ENCODE assay signal across 21 cellular contexts in the genomic region with DNA sequence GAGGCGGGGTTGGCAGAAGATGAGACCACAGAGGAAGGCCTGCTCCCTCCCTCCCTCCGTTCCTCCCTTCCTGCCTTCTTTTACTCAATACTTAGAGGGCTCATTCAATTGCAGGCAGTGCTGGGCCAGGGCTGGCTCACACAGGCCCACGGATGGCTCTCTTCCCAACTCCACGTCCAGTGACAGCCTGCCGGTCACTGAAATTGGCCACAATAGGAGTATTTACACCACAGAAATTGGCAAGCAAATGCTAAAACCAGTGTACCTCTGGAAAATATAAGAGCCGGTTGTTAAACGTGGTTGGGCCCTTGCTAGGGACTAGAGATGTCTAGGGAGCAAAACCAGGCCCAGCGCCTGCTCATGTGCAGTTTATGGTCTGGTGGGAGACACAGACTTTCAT.
DNase-seq lines count a peak whose midpoint lies in the region; ATAC-seq and TF ChIP-seq lines count a peak whose summit lies in the region.
"Had no signal": no experiment of that assay in that cellular context is flagged by ENCODE, and none has a peak within 500 bp of the region (broad histone marks: within the 10 kb centered on the region; RNA-seq: fewer than 3 reads in every experiment).

No MANE protein-coding gene starts in this region.

- H3K36me3 ChIP-seq in HEK293 (ENCODE audit: control insufficient read depth in 2 of 2, insufficient read depth in 1 of 2, low read length in 2 of 2): no peaks in the 10 kb centered on the region

- peak overlapping the region; percentile 69 to 83 for H3K27ac Mint-ChIP-seq in effector memory CD8-positive, alpha-beta T cell
- peak overlapping the region; percentile 8 to 43 for H3K27ac Mint-ChIP-seq in natural killer cell treated with Interleukin-12 subunit alpha and Interleukin-12 subunit beta and Interleukin-15 and Interleukin-18, amount 100 ng/mL, for 72 hours
- H3K27ac Mint-ChIP-seq: CD4-positive, alpha-beta memory T cell had no signal

- H3K4me3 Mint-ChIP-seq in effector memory CD8-positive, alpha-beta T cell: peak overlapping the region in 1 of 2 donors; percentile 31
- peak overlapping the region; percentile 48 for H3K4me3 Mint-ChIP-seq in natural killer cell treated with Interleukin-12 subunit alpha and Interleukin-12 subunit beta and Interleukin-15 and Interleukin-18, amount 100 ng/mL, for 72 hours
- H3K4me3 Mint-ChIP-seq: CD4-positive, alpha-beta memory T cell had no signal

- no peaks in the 10 kb centered on the region for H3K9me3 Mint-ChIP-seq in effector memory CD8-positive, alpha-beta T cell
- H3K9me3 Mint-ChIP-seq in natural killer cell treated with Interleukin-12 subunit alpha and Interleukin-12 subunit beta and Interleukin-15 and Interleukin-18, amount 100 ng/mL, for 72 hours: no peaks in the 10 kb centered on the region
- H3K9me3 Mint-ChIP-seq: CD4-positive, alpha-beta memory T cell had no signal

- no peaks in the 10 kb centered on the region for H3K36me3 Mint-ChIP-seq in effector memory CD8-positive, alpha-beta T cell (ENCODE audit: insufficient read depth)
- H3K36me3 Mint-ChIP-seq in natural killer cell treated with Interleukin-12 subunit alpha and Interleukin-12 subunit beta and Interleukin-15 and Interleukin-18, amount 100 ng/mL, for 72 hours: no peaks in the 10 kb centered on the region
- H3K36me3 Mint-ChIP-seq: CD4-positive, alpha-beta memory T cell had no signal

- H3K4me3 ChIP-seq in HEK293 (ENCODE audit: low read depth, low read length): no peak overlapping the region
- H3K4me3 ChIP-seq in right cardiac atrium (ENCODE audit: low read length): no peak overlapping the region
- H3K4me3 ChIP-seq: A549, GM12878 had no signal

- intact Hi-C loops in right cardiac atrium (cut with DNase I): no loop called here

- peaks cover 17 to 65% of the 10 kb centered on the region in 2 donors for H3K27me3 Mint-ChIP-seq in effector memory CD8-positive, alpha-beta T cell
- peaks cover 6% of the 10 kb centered on the region in 2 donors for H3K27me3 Mint-ChIP-seq in natural killer cell treated with Interleukin-12 subunit alpha and Interleukin-12 subunit beta and Interleukin-15 and Interleukin-18, amount 100 ng/mL, for 72 hours

- H3K27ac ChIP-seq in HEK293 (ENCODE audit: extremely low read depth, low read depth, low read length) (no peak overlapping the region), right cardiac atrium (ENCODE audit: low read length) (no peak overlapping the region)
- H3K27ac ChIP-seq: A549 had no signal

- H3K4me1 ChIP-seq in HEK293 (ENCODE audit: control insufficient read depth, insufficient read depth, low read length): no peaks in the 10 kb centered on the region
- peaks cover 2% of the 10 kb centered on the region for H3K4me1 ChIP-seq in right cardiac atrium (ENCODE audit: control insufficient read depth, insufficient read depth, low read length)
- H3K4me1 ChIP-seq: A549, Caco-2 had no signal

- no peak for DNase-seq in effector memory CD8-positive, alpha-beta T cell
- DNase-seq in right cardiac atrium: peak; percentile 77 to 87 (median 85)
- no peak for DNase-seq in natural killer cell treated with Interleukin-12 subunit alpha and Interleukin-12 subunit beta and Interleukin-15 and Interleukin-18, amount 100 ng/mL, for 72 hours (ENCODE audit: low spot score)
- no peak for DNase-seq in NCI-H446 (lab: John Stamatoyannopoulos, UW)
- no peak for DNase-seq in NCI-H345 treated with DMSO at 0.1 percent for 48 hours (lab: John Stamatoyannopoulos, UW; ENCODE audit: unreplicated experiment)
- DNase-seq: C1 segment of cervical spinal cord; Caco-2; CD4-positive, alpha-beta memory T cell; DMS79; EL; GDM1; KBM-7; NCI-H2029; NCI-H526 treated with DMSO at 0.1 percent for 48 hours; RPMI8226; SHP77 treated with DMSO at 0.1 percent for 48 hours; SW 1271 had no signal

- H3K4me1 Mint-ChIP-seq in effector memory CD8-positive, alpha-beta T cell (ENCODE audit: low read depth in 2 of 2): peaks cover 2 to 5% of the 10 kb centered on the region in 2 donors
- peaks cover 32 to 37% of the 10 kb centered on the region in 2 donors for H3K4me1 Mint-ChIP-seq in natural killer cell treated with Interleukin-12 subunit alpha and Interleukin-12 subunit beta and Interleukin-15 and Interleukin-18, amount 100 ng/mL, for 72 hours (ENCODE audit: low read depth in 2 of 2)
- H3K4me1 Mint-ChIP-seq: CD4-positive, alpha-beta memory T cell had no signal

- CTCF ChIA-PET in HEK293 (lab: Yijun Ruan, JAX): no interaction called here

- POLR2A ChIA-PET in HEK293 (lab: Yijun Ruan, JAX): no interaction called here

- 54% methylated on average over 8 of the region's 8 CpGs for WGBS in right cardiac atrium

- no peak for ATAC-seq in effector memory CD8-positive, alpha-beta T cell (replicated peaks)
- ATAC-seq in right cardiac atrium (peak; percentile 83 to 85), HG03025 (IDR thresholded peaks at IDR 0.05; ENCODE audit: low FRiP score, unreplicated experiment) (no peak)
- peak; percentile 41 to 58 for ATAC-seq in natural killer cell treated with Interleukin-12 subunit alpha and Interleukin-12 subunit beta and Interleukin-15 and Interleukin-18, amount 100 ng/mL, for 72 hours
- ATAC-seq: A549, GM12878 had no signal

- no peaks in the 10 kb centered on the region for H3K27me3 ChIP-seq in right cardiac atrium (ENCODE audit: control insufficient read depth, insufficient read depth)

- no peaks in the 10 kb centered on the region for H3K9me3 ChIP-seq in HEK293 (ENCODE audit: control insufficient read depth, insufficient read depth, low read depth, low read length)
- no peaks in the 10 kb centered on the region for H3K9me3 ChIP-seq in right cardiac atrium (ENCODE audit: control insufficient read depth, low read length)
- H3K9me3 ChIP-seq: A549, Caco-2 had no signal

- TF ChIP-seq CTCF in HEK293 (tag by site-specific recombination; IDR thresholded peaks at IDR 0.05): no peak

TF ChIP-seq in HEK293, 187 proteins besides CTCF, POLR2A, EP300 and RAD21:
- TF ChIP-seq ZNF449 (tag by site-specific recombination; IDR thresholded peaks at IDR 0.05) (peak; percentile 96), YY2 (tag by site-specific recombination; IDR thresholded peaks at IDR 0.05) (no peak)

Comparison
In these comparisons a context has a peak if more than half of its experiments do, and no peak if none do; other contexts are left out.
1. ATAC-seq: peak in right cardiac atrium (2 of 2) and natural killer cell treated with Interleukin-12 subunit alpha and Interleukin-12 subunit beta and Interleukin-15 and Interleukin-18, amount 100 ng/mL, for 72 hours (2 of 2); none in effector memory CD8-positive, alpha-beta T cell (single experiment) and HG03025 (single experiment).
2. DNase-seq: peak in right cardiac atrium (3 of 3); none in effector memory CD8-positive, alpha-beta T cell (0 of 3), natural killer cell treated with Interleukin-12 subunit alpha and Interleukin-12 subunit beta and Interleukin-15 and Interleukin-18, amount 100 ng/mL, for 72 hours (single experiment), NCI-H446 (0 of 2) and NCI-H345 treated with DMSO at 0.1 percent for 48 hours (single experiment).